Comparison of ENCODE assay signal across 8 cellular contexts in the genomic region with DNA sequence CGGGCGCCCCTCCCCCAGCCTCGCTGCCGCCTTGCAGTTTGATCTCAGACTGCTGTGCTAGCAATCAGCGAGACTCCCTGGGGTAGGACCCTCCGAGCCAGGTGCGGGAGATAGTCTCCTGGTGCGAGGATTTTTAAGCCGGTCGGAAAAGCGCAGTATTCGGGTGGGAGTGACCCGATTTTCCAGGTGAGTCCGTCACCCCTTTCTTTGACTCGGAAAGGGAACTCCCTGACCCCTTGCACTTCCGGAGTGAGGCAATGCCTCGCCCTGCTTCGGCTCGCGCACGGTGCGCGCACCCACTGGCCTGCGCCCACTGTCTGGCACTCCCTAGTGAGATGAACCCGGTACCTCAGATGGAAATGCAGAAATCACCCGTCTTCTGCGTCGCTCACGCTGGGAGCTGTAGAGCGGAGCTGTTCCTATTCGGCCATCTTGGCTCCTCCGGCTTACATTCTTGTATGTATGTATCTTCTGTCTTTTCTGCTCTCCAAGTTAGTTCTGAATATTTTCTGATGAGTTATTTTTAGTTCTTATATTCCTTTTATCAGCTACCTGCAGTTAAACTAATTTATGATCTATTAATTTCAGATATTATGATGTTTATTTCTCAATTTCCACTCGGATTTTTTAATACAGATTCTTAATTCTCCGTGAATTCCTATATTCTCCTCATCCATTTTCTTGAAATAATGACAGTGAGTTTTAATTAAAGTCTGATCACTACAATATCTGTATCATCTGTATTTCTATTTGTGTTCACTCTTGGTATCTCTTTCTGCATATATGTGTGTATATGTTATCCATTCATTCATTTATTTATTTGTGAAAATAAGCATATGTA.
DNase-seq lines count a peak whose midpoint lies in the region; ATAC-seq and TF ChIP-seq lines count a peak whose summit lies in the region.
"Not testable (repeated sequence)": the region's sequence is repeated elsewhere in the genome, so short reads cannot be mapped to it uniquely, and the experiment has no call there.

No MANE protein-coding gene starts in this region.

- H3K4me3 Mint-ChIP-seq in WTC11 (peak overlapping the region; percentile 69), glutamatergic neuron (ENCODE audit: unreplicated experiment) (peak overlapping the region; percentile 78), nephron progenitor cell (peak overlapping the region; percentile 69), type B pancreatic cell (peak overlapping the region; percentile 88)

- CTCF ChIA-PET in WTC11 (lab: Charles Lee), result not testable (repeated sequence)

- not testable (repeated sequence) for TF ChIP-seq CTCF in WTC11 (IDR thresholded peaks at IDR 0.05); glutamatergic neuron (IDR thresholded peaks at IDR 0.05; ENCODE audit: partially characterized antibody, unreplicated experiment); nephron progenitor cell (IDR thresholded peaks at IDR 0.05); type B pancreatic cell (conservative IDR thresholded peaks at IDR 0.05)

- not testable (repeated sequence) for H3K9me3 ChIP-seq in ES-I3 (ENCODE audit: control insufficient read depth, insufficient read depth, low read length); HUES6 (ENCODE audit: control insufficient read depth, insufficient read depth, low read depth, low read length)

- POLR2A ChIA-PET in WTC11 (lab: Charles Lee), result not testable (repeated sequence)

- H3K4me1 ChIP-seq in ES-I3 (ENCODE audit: insufficient read depth, low read length); HUES6 (ENCODE audit: control insufficient read depth, insufficient read depth, low read length): not testable (repeated sequence)

- H3K9ac ChIP-seq in ES-I3 (ENCODE audit: low read depth, low read length), result peak overlapping the region; percentile 56
- H3K9ac ChIP-seq in HUES6 (ENCODE audit: low read length), result peak overlapping the region; percentile 70

- DNase-seq in NCI-H345 (lab: John Stamatoyannopoulos, UW) (peak; percentile 7), RPMI7951 (ENCODE audit: low read depth) (peak; percentile 37), WTC11 (ENCODE audit: low spot score) (peak; percentile 17)
- not testable (repeated sequence) for DNase-seq in glutamatergic neuron; nephron progenitor cell; type B pancreatic cell (ENCODE audit: extremely low spot score, unreplicated experiment)

- H3K36me3 Mint-ChIP-seq in WTC11 (peaks cover 42% of the 10 kb centered on the region), nephron progenitor cell (ENCODE audit: low read depth) (peaks cover 17% of the 10 kb centered on the region)
- H3K36me3 Mint-ChIP-seq in glutamatergic neuron (ENCODE audit: unreplicated experiment); type B pancreatic cell: not testable (repeated sequence)

- not testable (repeated sequence) for ATAC-seq in WTC11

- peaks cover 10% of the 10 kb centered on the region for H3K27me3 Mint-ChIP-seq in WTC11 (ENCODE audit: low read depth)
- not testable (repeated sequence) for H3K27me3 Mint-ChIP-seq in glutamatergic neuron (ENCODE audit: unreplicated experiment); nephron progenitor cell (ENCODE audit: low read depth, poor library complexity); type B pancreatic cell

- not testable (repeated sequence) for H3K27me3 ChIP-seq in HUES6 (ENCODE audit: control insufficient read depth, insufficient read depth, low read length)

- H3K27ac ChIP-seq in HUES6 (ENCODE audit: low read depth, low read length), result peak overlapping the region; percentile 84; the same call in 1 of the 2 replicates

- H3K4me3 ChIP-seq in HUES6 (ENCODE audit: low read depth, low read length), result peak overlapping the region; percentile 64

- peaks cover 14% of the 10 kb centered on the region; the same call in 1 of the 2 replicates for H3K4me1 Mint-ChIP-seq in WTC11
- H3K4me1 Mint-ChIP-seq in glutamatergic neuron (ENCODE audit: low read depth, unreplicated experiment); type B pancreatic cell (ENCODE audit: unreplicated experiment): not testable (repeated sequence)
- H3K4me1 Mint-ChIP-seq in nephron progenitor cell, result peaks cover 10% of the 10 kb centered on the region

- H3K36me3 ChIP-seq in ES-I3 (ENCODE audit: insufficient read depth, low read length), result not testable (repeated sequence)
- H3K36me3 ChIP-seq in HUES6 (ENCODE audit: control insufficient read depth, insufficient read depth, low read length), result peaks cover 16% of the 10 kb centered on the region; the same call in 1 of the 2 replicates

- H3K27ac Mint-ChIP-seq in WTC11, result peak overlapping the region; percentile 87
- peak overlapping the region; percentile 83 for H3K27ac Mint-ChIP-seq in glutamatergic neuron (ENCODE audit: unreplicated experiment)
- not testable (repeated sequence) for H3K27ac Mint-ChIP-seq in nephron progenitor cell
- peak overlapping the region; percentile 95 for H3K27ac Mint-ChIP-seq in type B pancreatic cell

- H3K9me3 Mint-ChIP-seq in WTC11 (peaks cover 44% of the 10 kb centered on the region), nephron progenitor cell (peaks cover 26% of the 10 kb centered on the region)
- not testable (repeated sequence) for H3K9me3 Mint-ChIP-seq in glutamatergic neuron (ENCODE audit: unreplicated experiment); type B pancreatic cell
